18 cellular contexts compared by ENCODE assay signal in the genomic region with DNA sequence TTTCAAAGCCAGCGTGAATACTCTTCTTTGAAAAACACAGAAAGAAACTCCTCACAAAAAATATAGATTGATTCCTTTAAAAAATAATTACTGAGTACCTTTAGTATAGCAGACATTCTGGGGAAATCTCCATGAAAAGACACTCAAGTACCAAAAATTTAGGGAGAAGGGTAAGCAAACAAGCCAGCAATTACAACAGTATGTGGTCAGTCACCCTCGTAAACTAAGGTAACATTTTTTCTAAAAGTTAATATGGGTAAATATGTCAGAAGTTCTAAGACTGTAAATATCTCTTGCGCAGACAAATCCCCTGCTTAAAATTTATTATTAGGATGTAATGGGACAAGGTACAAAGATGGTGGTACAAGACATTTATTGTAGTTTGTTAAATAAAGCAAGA.
A peak's percentile ranks its signal among the peaks of the same experiment; 100 is the strongest.
DNase-seq lines count a peak whose midpoint lies in the region; ATAC-seq and TF ChIP-seq lines count a peak whose summit lies in the region.
"Had no signal": no experiment of that assay in that cellular context is flagged by ENCODE, and none has a peak within 500 bp of the region (broad histone marks: within the 10 kb centered on the region; RNA-seq: fewer than 3 reads in every experiment).

No MANE protein-coding gene starts in this region.

- no peak for TF ChIP-seq CTCF in natural killer cell (IDR thresholded peaks at IDR 0.05)

- no peak overlapping the region for H3K4me3 Mint-ChIP-seq in activated CD4-positive, alpha-beta memory T cell treated with anti-CD3 and anti-CD28 coated beads for 36 hours
- H3K4me3 Mint-ChIP-seq in activated CD4-positive, alpha-beta memory T cell treated with anti-CD3 and anti-CD28 coated beads, Interleukin-2, amount 10 ng/mL, durations not matched to agents 7 days and 5 days, result no peak overlapping the region
- H3K4me3 Mint-ChIP-seq in natural killer cell treated with Interleukin-12 subunit alpha and Interleukin-12 subunit beta and Interleukin-15 and Interleukin-18, amount 100 ng/mL, for 72 hours, result no peak overlapping the region
- no peak overlapping the region for H3K4me3 Mint-ChIP-seq in natural killer cell
- H3K4me3 Mint-ChIP-seq in activated T-helper 17 cell treated with anti-CD3 and anti-CD28 coated beads, Interleukin-2, amount 50 U/mL, for 72 hours, result peak overlapping the region; percentile 67

- H3K36me3 Mint-ChIP-seq in activated CD4-positive, alpha-beta memory T cell treated with anti-CD3 and anti-CD28 coated beads for 36 hours, result no peaks in the 10 kb centered on the region
- peaks cover 2% of the 10 kb centered on the region for H3K36me3 Mint-ChIP-seq in activated CD4-positive, alpha-beta memory T cell treated with anti-CD3 and anti-CD28 coated beads, Interleukin-2, amount 10 ng/mL, durations not matched to agents 7 days and 5 days (ENCODE audit: low read depth)
- H3K36me3 Mint-ChIP-seq in natural killer cell treated with Interleukin-12 subunit alpha and Interleukin-12 subunit beta and Interleukin-15 and Interleukin-18, amount 100 ng/mL, for 72 hours, result peaks cover 4% of the 10 kb centered on the region
- no peaks in the 10 kb centered on the region for H3K36me3 Mint-ChIP-seq in natural killer cell
- no peaks in the 10 kb centered on the region for H3K36me3 Mint-ChIP-seq in activated T-helper 17 cell treated with anti-CD3 and anti-CD28 coated beads, Interleukin-2, amount 50 U/mL, for 72 hours (ENCODE audit: low read depth)

- no peaks in the 10 kb centered on the region for H3K27me3 Mint-ChIP-seq in activated CD4-positive, alpha-beta memory T cell treated with anti-CD3 and anti-CD28 coated beads for 36 hours
- no peaks in the 10 kb centered on the region for H3K27me3 Mint-ChIP-seq in activated CD4-positive, alpha-beta memory T cell treated with anti-CD3 and anti-CD28 coated beads, Interleukin-2, amount 10 ng/mL, durations not matched to agents 7 days and 5 days
- H3K27me3 Mint-ChIP-seq in natural killer cell treated with Interleukin-12 subunit alpha and Interleukin-12 subunit beta and Interleukin-15 and Interleukin-18, amount 100 ng/mL, for 72 hours, result peaks cover 0 to 2% of the 10 kb centered on the region in 2 donors
- no peaks in the 10 kb centered on the region for H3K27me3 Mint-ChIP-seq in natural killer cell (ENCODE audit: low read depth in 2 of 2)
- no peaks in the 10 kb centered on the region for H3K27me3 Mint-ChIP-seq in activated T-helper 17 cell treated with anti-CD3 and anti-CD28 coated beads, Interleukin-2, amount 50 U/mL, for 72 hours

- H3K4me1 Mint-ChIP-seq in activated CD4-positive, alpha-beta memory T cell treated with anti-CD3 and anti-CD28 coated beads for 36 hours (ENCODE audit: low read depth), result peaks cover 38% of the 10 kb centered on the region
- H3K4me1 Mint-ChIP-seq in activated CD4-positive, alpha-beta memory T cell treated with anti-CD3 and anti-CD28 coated beads, Interleukin-2, amount 10 ng/mL, durations not matched to agents 7 days and 5 days, result peaks cover 25% of the 10 kb centered on the region
- H3K4me1 Mint-ChIP-seq in natural killer cell treated with Interleukin-12 subunit alpha and Interleukin-12 subunit beta and Interleukin-15 and Interleukin-18, amount 100 ng/mL, for 72 hours (ENCODE audit: low read depth in 2 of 2), result peaks cover 19 to 27% of the 10 kb centered on the region in 2 donors
- H3K4me1 Mint-ChIP-seq in natural killer cell, result peaks cover 0 to 19% of the 10 kb centered on the region in 2 donors
- peaks cover 17% of the 10 kb centered on the region for H3K4me1 Mint-ChIP-seq in activated T-helper 17 cell treated with anti-CD3 and anti-CD28 coated beads, Interleukin-2, amount 50 U/mL, for 72 hours

- ATAC-seq in natural killer cell treated with Interleukin-12 subunit alpha and Interleukin-12 subunit beta and Interleukin-15 and Interleukin-18, amount 100 ng/mL, for 72 hours, result no peak
- ATAC-seq in natural killer cell, result no peak
- no peak for ATAC-seq in activated T-helper 17 cell treated with anti-CD3 and anti-CD28 coated beads, Interleukin-2, amount 50 U/mL, for 72 hours (replicated peaks)

- POLR2A ChIA-PET in activated CD4-positive, alpha-beta memory T cell treated with anti-CD3 and anti-CD28 coated beads for 36 hours (lab: Charles Lee), result interaction anchor here (1.4 kb wide), 1 partner anchor 8 kb away, joined by 3 read pairs; no protein-coding TSS in a partner anchor
- POLR2A ChIA-PET in activated CD4-positive, alpha-beta memory T cell treated with anti-CD3 and anti-CD28 coated beads, Interleukin-2, amount 10 ng/mL, durations not matched to agents 7 days and 5 days (lab: Charles Lee), result no interaction called here

- CTCF ChIA-PET in activated CD4-positive, alpha-beta memory T cell treated with anti-CD3 and anti-CD28 coated beads for 36 hours (lab: Charles Lee), result no interaction called here
- CTCF ChIA-PET in activated CD4-positive, alpha-beta memory T cell treated with anti-CD3 and anti-CD28 coated beads, Interleukin-2, amount 10 ng/mL, durations not matched to agents 7 days and 5 days (lab: Charles Lee), result no interaction called here

- no peaks in the 10 kb centered on the region for H3K9me3 Mint-ChIP-seq in activated CD4-positive, alpha-beta memory T cell treated with anti-CD3 and anti-CD28 coated beads for 36 hours
- H3K9me3 Mint-ChIP-seq in activated CD4-positive, alpha-beta memory T cell treated with anti-CD3 and anti-CD28 coated beads, Interleukin-2, amount 10 ng/mL, durations not matched to agents 7 days and 5 days, result peaks cover 2% of the 10 kb centered on the region
- H3K9me3 Mint-ChIP-seq in natural killer cell treated with Interleukin-12 subunit alpha and Interleukin-12 subunit beta and Interleukin-15 and Interleukin-18, amount 100 ng/mL, for 72 hours, result no peaks in the 10 kb centered on the region
- no peaks in the 10 kb centered on the region for H3K9me3 Mint-ChIP-seq in natural killer cell
- no peaks in the 10 kb centered on the region for H3K9me3 Mint-ChIP-seq in activated T-helper 17 cell treated with anti-CD3 and anti-CD28 coated beads, Interleukin-2, amount 50 U/mL, for 72 hours

- intact Hi-C loops in activated CD4-positive, alpha-beta memory T cell treated with anti-CD3 and anti-CD28 coated beads for 36 hours (cut with micrococcal nuclease), result loop anchor here (1.0 to 10.0 kb wide), 15 partner anchors 17 to 353 kb away; partner anchors contain the start of genes RPL37 and TTC33
- intact Hi-C loops in natural killer cell (cut with micrococcal nuclease), result no loop called here

- DNase-seq in activated CD4-positive, alpha-beta memory T cell treated with anti-CD3 and anti-CD28 coated beads for 36 hours, result no peak
- no peak for DNase-seq in activated CD4-positive, alpha-beta memory T cell treated with anti-CD3 and anti-CD28 coated beads, Interleukin-2, amount 10 ng/mL, durations not matched to agents 7 days and 5 days
- no peak for DNase-seq in natural killer cell treated with Interleukin-12 subunit alpha and Interleukin-12 subunit beta and Interleukin-15 and Interleukin-18, amount 100 ng/mL, for 72 hours (ENCODE audit: low spot score)
- DNase-seq in natural killer cell (no peak), AG08396 (ENCODE audit: low spot score) (no peak), NCI-H1092 treated with DMSO at 0.1 percent for 48 hours (lab: John Stamatoyannopoulos, UW) (no peak)
- DNase-seq: BE2C, EL, GF-D8, GOT3, HCEC 1CT, Kasumi-1, NCI-H1417, NCI-H1694 treated with DMSO at 0.1 percent for 48 hours, NCI-H446, NCI-H526, OCI-M1 had no signal

- peak overlapping the region; percentile 39 for H3K27ac Mint-ChIP-seq in activated CD4-positive, alpha-beta memory T cell treated with anti-CD3 and anti-CD28 coated beads for 36 hours
- no peak overlapping the region for H3K27ac Mint-ChIP-seq in activated CD4-positive, alpha-beta memory T cell treated with anti-CD3 and anti-CD28 coated beads, Interleukin-2, amount 10 ng/mL, durations not matched to agents 7 days and 5 days
- peak overlapping the region; percentile 69 to 73 for H3K27ac Mint-ChIP-seq in natural killer cell treated with Interleukin-12 subunit alpha and Interleukin-12 subunit beta and Interleukin-15 and Interleukin-18, amount 100 ng/mL, for 72 hours
- H3K27ac Mint-ChIP-seq in natural killer cell, result no peak overlapping the region
- peak overlapping the region; percentile 94 for H3K27ac Mint-ChIP-seq in activated T-helper 17 cell treated with anti-CD3 and anti-CD28 coated beads, Interleukin-2, amount 50 U/mL, for 72 hours

Comparison
In these comparisons a context has a peak if more than half of its experiments do, and no peak if none do; other contexts are left out.
1. H3K27ac Mint-ChIP-seq: peak in activated CD4-positive, alpha-beta memory T cell treated with anti-CD3 and anti-CD28 coated beads for 36 hours (single experiment), natural killer cell treated with Interleukin-12 subunit alpha and Interleukin-12 subunit beta and Interleukin-15 and Interleukin-18, amount 100 ng/mL, for 72 hours (2 of 2) and activated T-helper 17 cell treated with anti-CD3 and anti-CD28 coated beads, Interleukin-2, amount 50 U/mL, for 72 hours (single experiment); none in activated CD4-positive, alpha-beta memory T cell treated with anti-CD3 and anti-CD28 coated beads, Interleukin-2, amount 10 ng/mL, durations not matched to agents 7 days and 5 days (single experiment) and natural killer cell (0 of 2).